In genomic region chr20:13302647-13303425, GRCh38 we compare ENCODE assay signal across 8 cellular contexts.
DNase-seq lines count a peak whose midpoint lies in the region; ATAC-seq and TF ChIP-seq lines count a peak whose summit lies in the region.

No MANE protein-coding gene starts in this region.

- H3K36me3 ChIP-seq in breast epithelium = no peaks in the 10 kb centered on the region
- H3K36me3 ChIP-seq in upper lobe of left lung = no peaks in the 10 kb centered on the region
- H3K36me3 ChIP-seq in ovary = no peaks in the 10 kb centered on the region

- peak; percentile 85 for ATAC-seq in GM21526 (IDR thresholded peaks at IDR 0.05; ENCODE audit: low FRiP score, unreplicated experiment)
- ATAC-seq in upper lobe of left lung (ENCODE audit: low FRiP score in 2 of 2) = no peak

- intact Hi-C loops in breast epithelium (cut with DNase I; ENCODE audit: low total_unique reads) = no loop called here
- intact Hi-C loops in ovary (cut with DNase I) = no loop called here

- H3K4me1 ChIP-seq in breast epithelium (no peaks in the 10 kb centered on the region), upper lobe of left lung (no peaks in the 10 kb centered on the region), ovary (ENCODE audit: insufficient read depth) (no peaks in the 10 kb centered on the region)

- DNase-seq in EL (peak; percentile 35), SW480 (ENCODE audit: low spot score) (peak; percentile 47), breast epithelium (ENCODE audit: low spot score in 2 of 2) (no peak), lung microvascular endothelial cell (ENCODE audit: low read depth in 2 of 2) (peak; percentile 26 to 37), upper lobe of left lung (peak in 1 of 2 donors; percentile 30), ovary (no peak)

- TF ChIP-seq EP300 in Ishikawa (IDR thresholded peaks at IDR 0.05; ENCODE audit: borderline replicate concordance) = no peak
- TF ChIP-seq EP300 in upper lobe of left lung (IDR thresholded peaks at IDR 0.05) = no peak
- TF ChIP-seq EP300 in ovary (IDR thresholded peaks at IDR 0.05) = no peak

- no peak overlapping the region for H3K4me3 ChIP-seq in breast epithelium
- H3K4me3 ChIP-seq in upper lobe of left lung = no peak overlapping the region
- H3K4me3 ChIP-seq in ovary = no peak overlapping the region

- TF ChIP-seq POLR2A in breast epithelium (IDR thresholded peaks at IDR 0.05) = no peak
- no peak for TF ChIP-seq POLR2A in upper lobe of left lung (IDR thresholded peaks at IDR 0.05)
- no peak for TF ChIP-seq POLR2A in ovary (IDR thresholded peaks at IDR 0.05)

- no peaks in the 10 kb centered on the region for H3K27me3 ChIP-seq in breast epithelium
- no peaks in the 10 kb centered on the region for H3K27me3 ChIP-seq in upper lobe of left lung
- no peaks in the 10 kb centered on the region for H3K27me3 ChIP-seq in ovary

- H3K27ac ChIP-seq in breast epithelium (no peak overlapping the region), upper lobe of left lung (no peak overlapping the region), ovary (no peak overlapping the region)

- TF ChIP-seq CTCF in breast epithelium (IDR thresholded peaks at IDR 0.05) (peak in 2 of 3 donors; percentile 33 to 39), upper lobe of left lung (IDR thresholded peaks at IDR 0.05) (peak; percentile 44 to 61 (median 54)), ovary (IDR thresholded peaks at IDR 0.05) (no peak)

- TF ChIP-seq RAD21 in Ishikawa (IDR thresholded peaks at IDR 0.05; ENCODE audit: low read depth) = peak; percentile 53; the same call in 1 of the 2 replicates

- no peaks in the 10 kb centered on the region for H3K9me3 ChIP-seq in breast epithelium
- no peaks in the 10 kb centered on the region for H3K9me3 ChIP-seq in upper lobe of left lung
- H3K9me3 ChIP-seq in ovary = peaks cover 0 to 4% of the 10 kb centered on the region in 2 donors

- WGBS in upper lobe of left lung, 2 donors = 66 to 87% methylated on average over 7 to 9 of the region's 9 CpGs
- 53 to 62% (median 57%) methylated on average over 9 of the region's 9 CpGs for WGBS in ovary, 3 donors

TF ChIP-seq in Ishikawa, 13 proteins besides CTCF, POLR2A, EP300 and RAD21:
- TF ChIP-seq CEBPB (IDR thresholded peaks at IDR 0.05) (no peak), REST (IDR thresholded peaks at IDR 0.05; ENCODE audit: low read depth) (no peak), TCF12 (IDR thresholded peaks at IDR 0.05; ENCODE audit: low read depth) (no peak), NFIC (IDR thresholded peaks at IDR 0.05) (no peak), MAX (IDR thresholded peaks at IDR 0.05) (no peak), FOXM1 (IDR thresholded peaks at IDR 0.05; ENCODE audit: borderline replicate concordance, low read depth) (no peak), CREB1 (IDR thresholded peaks at IDR 0.05; ENCODE audit: low read depth) (no peak), EGR1 (IDR thresholded peaks at IDR 0.05) (no peak), TEAD4 (IDR thresholded peaks at IDR 0.05) (no peak), YY1 (IDR thresholded peaks at IDR 0.05; ENCODE audit: low read depth) (no peak), TAF1 (IDR thresholded peaks at IDR 0.05; ENCODE audit: low read depth) (no peak), ZBTB7A (IDR thresholded peaks at IDR 0.05; ENCODE audit: low read depth) (no peak), USF1 (IDR thresholded peaks at IDR 0.05) (no peak)

Comparison
In these comparisons a context has a peak if more than half of its experiments do, and no peak if none do; other contexts are left out.
1. DNase-seq: peak in EL (single experiment), SW480 (single experiment) and lung microvascular endothelial cell (2 of 2); none in breast epithelium (0 of 2) and ovary (0 of 5).
2. CTCF ChIP-seq: peak in breast epithelium (2 of 3) and upper lobe of left lung (6 of 6); none in ovary (0 of 3).